ENCODE assay signal across 23 cellular contexts in the genomic region with DNA sequence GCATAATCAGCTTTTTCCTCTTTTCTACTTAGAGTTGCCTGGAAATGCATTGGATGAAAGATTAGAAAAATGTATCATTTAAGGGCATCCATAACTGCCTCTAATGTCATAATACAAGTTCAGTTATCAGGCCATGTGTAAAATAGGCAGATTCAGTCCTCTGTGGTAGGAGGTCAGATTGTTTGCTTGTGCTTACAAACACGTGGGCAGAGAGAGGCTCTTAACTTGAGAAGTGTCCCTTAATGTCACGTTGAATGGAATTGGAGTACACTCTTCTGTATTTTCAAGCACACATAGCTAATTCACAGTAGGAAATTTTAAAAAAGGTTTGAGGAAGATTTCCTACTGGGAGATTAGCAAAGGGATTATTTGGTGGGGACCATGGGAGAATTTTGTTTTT.
"Had no signal": no experiment of that assay in that cellular context is flagged by ENCODE, and none has a peak within 500 bp of the region (broad histone marks: within the 10 kb centered on the region; RNA-seq: fewer than 3 reads in every experiment).

No MANE protein-coding gene starts in this region.

- H3K27ac Mint-ChIP-seq: activated naive CD4-positive, alpha-beta T cell treated with anti-CD3 and anti-CD28 coated beads for 36 hours; activated naive CD8-positive, alpha-beta T cell treated with anti-CD3 and anti-CD28 coated beads, Interleukin-2, amount 10 ng/mL, durations not matched to agents 7 days and 5 days; activated T-cell treated with anti-CD3 and anti-CD28 coated beads, Interleukin-2, amount 50 U/mL, for 72 hours; mesothelial cell of epicardium; naive thymus-derived CD8-positive, alpha-beta T cell; stimulated activated effector memory CD8-positive, alpha-beta T cell treated with anti-CD3 and anti-CD28 coated beads, Interleukin-12 subunit alpha, Interleukin-12 subunit beta, amount 100 ng/mL, for 72 hours; stimulated activated naive CD8-positive, alpha-beta T cell treated with anti-CD3 and anti-CD28 coated beads, Interleukin-15, amount 100 ng/mL, for 72 hours; WTC11 had no signal

- H3K27me3 Mint-ChIP-seq: activated naive CD8-positive, alpha-beta T cell treated with anti-CD3 and anti-CD28 coated beads, Interleukin-2, amount 10 ng/mL, durations not matched to agents 7 days and 5 days; central memory CD8-positive, alpha-beta T cell; naive thymus-derived CD8-positive, alpha-beta T cell; stimulated activated naive CD8-positive, alpha-beta T cell treated with anti-CD3 and anti-CD28 coated beads, Interleukin-15, amount 100 ng/mL, for 72 hours had no signal

- H3K4me3 Mint-ChIP-seq: activated naive CD4-positive, alpha-beta T cell treated with anti-CD3 and anti-CD28 coated beads for 36 hours; activated naive CD8-positive, alpha-beta T cell treated with anti-CD3 and anti-CD28 coated beads, Interleukin-2, amount 10 ng/mL, durations not matched to agents 7 days and 5 days; activated T-cell treated with anti-CD3 and anti-CD28 coated beads, Interleukin-2, amount 50 U/mL, for 72 hours; central memory CD8-positive, alpha-beta T cell; mesothelial cell of epicardium; naive thymus-derived CD8-positive, alpha-beta T cell; stimulated activated effector memory CD8-positive, alpha-beta T cell treated with anti-CD3 and anti-CD28 coated beads, Interleukin-12 subunit alpha, Interleukin-12 subunit beta, amount 100 ng/mL, for 72 hours; stimulated activated naive CD8-positive, alpha-beta T cell treated with anti-CD3 and anti-CD28 coated beads, Interleukin-15, amount 100 ng/mL, for 72 hours; WTC11 had no signal

- DNase-seq: activated CD4-positive, alpha-beta T cell treated with anti-CD3 and anti-CD28 coated beads, Interleukin-2, amount 50 U/mL, for 48 hours; activated effector memory CD4-positive, alpha-beta T cell treated with Interleukin-2 at 50 U/mL for 16 hours; activated naive CD4-positive, alpha-beta T cell treated with anti-CD3 and anti-CD28 coated beads for 36 hours; activated naive CD8-positive, alpha-beta T cell treated with anti-CD3 and anti-CD28 coated beads, Interleukin-2, amount 10 ng/mL, durations not matched to agents 7 days and 5 days; activated T-cell treated with anti-CD3 and anti-CD28 coated beads, Interleukin-2, amount 50 U/mL, for 72 hours; amniotic stem cell; effector memory CD4-positive, alpha-beta T cell; foreskin keratinocyte; left ventricle myocardium inferior; mammary epithelial cell; naive thymus-derived CD8-positive, alpha-beta T cell; small intestine; stimulated activated CD4-positive, alpha-beta T cell treated with anti-CD3 and anti-CD28 coated beads, Interleukin-2, amount 100 ng/mL, for 24 hours; stimulated activated naive CD8-positive, alpha-beta T cell treated with anti-CD3 and anti-CD28 coated beads, Interleukin-15, amount 100 ng/mL, for 72 hours; T1000; trophoblast cell had no signal

- H3K36me3 ChIP-seq: breast epithelium, left ventricle myocardium inferior had no signal

- H3K27me3 ChIP-seq: breast epithelium, foreskin keratinocyte had no signal

- H3K4me1 Mint-ChIP-seq: activated naive CD8-positive, alpha-beta T cell treated with anti-CD3 and anti-CD28 coated beads, Interleukin-2, amount 10 ng/mL, durations not matched to agents 7 days and 5 days; central memory CD8-positive, alpha-beta T cell; naive thymus-derived CD8-positive, alpha-beta T cell; stimulated activated effector memory CD8-positive, alpha-beta T cell treated with anti-CD3 and anti-CD28 coated beads, Interleukin-12 subunit alpha, Interleukin-12 subunit beta, amount 100 ng/mL, for 72 hours; stimulated activated naive CD8-positive, alpha-beta T cell treated with anti-CD3 and anti-CD28 coated beads, Interleukin-15, amount 100 ng/mL, for 72 hours had no signal

- H3K27ac ChIP-seq: breast epithelium, foreskin keratinocyte, left ventricle myocardium inferior had no signal

- H3K9me3 ChIP-seq: breast epithelium, left ventricle myocardium inferior had no signal

- H3K4me3 ChIP-seq: breast epithelium, left ventricle myocardium inferior had no signal

- H3K4me1 ChIP-seq: breast epithelium, foreskin keratinocyte, left ventricle myocardium inferior had no signal

- H3K36me3 Mint-ChIP-seq: activated naive CD8-positive, alpha-beta T cell treated with anti-CD3 and anti-CD28 coated beads, Interleukin-2, amount 10 ng/mL, durations not matched to agents 7 days and 5 days; mesothelial cell of epicardium; naive thymus-derived CD8-positive, alpha-beta T cell; stimulated activated effector memory CD8-positive, alpha-beta T cell treated with anti-CD3 and anti-CD28 coated beads, Interleukin-12 subunit alpha, Interleukin-12 subunit beta, amount 100 ng/mL, for 72 hours; WTC11 had no signal

- FAIRE-seq: colon, small intestine had no signal

- ATAC-seq: activated T-cell treated with anti-CD3 and anti-CD28 coated beads, Interleukin-2, amount 50 U/mL, for 72 hours; foreskin keratinocyte; naive thymus-derived CD8-positive, alpha-beta T cell; sciatic nerve; stimulated activated effector memory CD8-positive, alpha-beta T cell treated with anti-CD3 and anti-CD28 coated beads, Interleukin-12 subunit alpha, Interleukin-12 subunit beta, amount 100 ng/mL, for 72 hours; stimulated activated naive CD8-positive, alpha-beta T cell treated with anti-CD3 and anti-CD28 coated beads, Interleukin-15, amount 100 ng/mL, for 72 hours; WTC11 had no signal

- H3K9me3 Mint-ChIP-seq: activated naive CD4-positive, alpha-beta T cell treated with anti-CD3 and anti-CD28 coated beads for 36 hours; activated naive CD8-positive, alpha-beta T cell treated with anti-CD3 and anti-CD28 coated beads, Interleukin-2, amount 10 ng/mL, durations not matched to agents 7 days and 5 days; central memory CD8-positive, alpha-beta T cell; WTC11 had no signal
